9 cellular contexts compared by ENCODE assay signal in genomic region chr15:64653757-64654156, GRCh38.
DNase-seq lines count a peak whose midpoint lies in the region; ATAC-seq, FAIRE-seq and TF ChIP-seq lines count a peak whose summit lies in the region.
"Had no signal": no experiment of that assay in that cellular context is flagged by ENCODE, and none has a peak within 500 bp of the region (broad histone marks: within the 10 kb centered on the region; RNA-seq: fewer than 3 reads in every experiment).

No MANE protein-coding gene starts in this region.

- no peaks in the 10 kb centered on the region for H3K4me1 ChIP-seq in foreskin keratinocyte

- TF ChIP-seq CTCF in GM12872 (IDR thresholded peaks at IDR 0.05; ENCODE audit: insufficient read depth, low read depth, low read length) (peak; percentile 30; the same call in 1 of the 3 replicates), foreskin keratinocyte (conservative IDR thresholded peaks at IDR 0.05) (peak; percentile 61)

- ATAC-seq in foreskin keratinocyte, result no peak

- no peak for FAIRE-seq in RCC 7860 (lab: Jason Lieb, UNC)

- no peaks in the 10 kb centered on the region for H3K27me3 ChIP-seq in foreskin keratinocyte

- no peak overlapping the region for H3K27ac ChIP-seq in foreskin keratinocyte

- DNase-seq in A172 (ENCODE audit: low spot score), result peak; percentile 18
- peak; percentile 10 for DNase-seq in RCC 7860 (ENCODE audit: low spot score)
- no peak for DNase-seq in foreskin keratinocyte
- no peak for DNase-seq in effector CD4-positive, alpha-beta T cell
- no peak for DNase-seq in stimulated activated CD8-positive, alpha-beta memory T cell treated with anti-CD3 and anti-CD28 coated beads, Interleukin-4, amount 100 ng/mL, for 48 hours
- DNase-seq in foreskin melanocyte, result no peak
- no peak for DNase-seq in NCI-H2107 (lab: John Stamatoyannopoulos, UW)
- DNase-seq: naive B cell had no signal

Comparison
In these comparisons a context has a peak if more than half of its experiments do, and no peak if none do; other contexts are left out.
1. DNase-seq: peak in A172 (single experiment) and RCC 7860 (single experiment); none in foreskin keratinocyte (0 of 2), effector CD4-positive, alpha-beta T cell (single experiment), stimulated activated CD8-positive, alpha-beta memory T cell treated with anti-CD3 and anti-CD28 coated beads, Interleukin-4, amount 100 ng/mL, for 48 hours (single experiment), foreskin melanocyte (single experiment) and NCI-H2107 (single experiment).